31 cellular contexts compared by ENCODE assay signal in genomic region chr11:129544691-129545090, GRCh38.
DNase-seq lines count a peak whose midpoint lies in the region; ATAC-seq and TF ChIP-seq lines count a peak whose summit lies in the region.
"Had no signal": no experiment of that assay in that cellular context is flagged by ENCODE, and none has a peak within 500 bp of the region (broad histone marks: within the 10 kb centered on the region; RNA-seq: fewer than 3 reads in every experiment).

No MANE protein-coding gene starts in this region.

- no peak overlapping the region for H3K27ac Mint-ChIP-seq in endodermal cell
- H3K27ac Mint-ChIP-seq: B cell; CD14-positive monocyte; CD4-positive, alpha-beta memory T cell; CD4-positive, alpha-beta T cell; CD8-positive, alpha-beta memory T cell; CD8-positive, alpha-beta T cell had no signal

- no peaks in the 10 kb centered on the region for H3K36me3 ChIP-seq in A673 (ENCODE audit: insufficient read depth, low read length, poor library complexity, severe bottlenecking)
- no peaks in the 10 kb centered on the region for H3K36me3 ChIP-seq in esophagus muscularis mucosa
- no peaks in the 10 kb centered on the region for H3K36me3 ChIP-seq in endodermal cell (ENCODE audit: control insufficient read depth, insufficient read depth, low read length)
- H3K36me3 ChIP-seq: BE2C; BLaER1; BLaER1 treated with 17β-estradiol and CSF1 and Interleukin-3, amounts not matched to agents 10 nM and 100 nM had no signal

- intact Hi-C loops in A673 (cut with micrococcal nuclease; ENCODE audit: unreplicated experiment), result loop anchor here (1.0 to 5.0 kb wide), 4 partner anchors 53 to 206 kb away; no protein-coding TSS in a partner anchor
- intact Hi-C loops in esophagus muscularis mucosa (cut with DNase I), result no loop called here

- WGBS in esophagus muscularis mucosa, result 65% methylated on average over 1 of the region's 1 CpG
- WGBS in endodermal cell (ENCODE audit: insufficient coverage in 1 of 2, insufficient read length in 1 of 2), 2 experiments, result 82% methylated on average over 1 of the region's 1 CpG; no CpG with 5 or more reads in 1 of the 2 experiments

- no peak for TF ChIP-seq POLR2A in esophagus muscularis mucosa (IDR thresholded peaks at IDR 0.05; ENCODE audit: low read depth)

- no TSS peak for BruUV-seq in A673 (replicated peaks; lab: Mats Ljungman, UMichigan)

- no peak for TF ChIP-seq CTCF in A673 (conservative IDR thresholded peaks at IDR 0.05; ENCODE audit: low read depth, low read length)
- TF ChIP-seq CTCF in esophagus muscularis mucosa (IDR thresholded peaks at IDR 0.05), result no peak
- no peak for TF ChIP-seq CTCF in endodermal cell (conservative IDR thresholded peaks at IDR 0.05)

- H3K4me1 ChIP-seq in A673 (ENCODE audit: insufficient read depth, low read length, poor library complexity, severe bottlenecking), result peaks cover 43% of the 10 kb centered on the region
- no peaks in the 10 kb centered on the region for H3K4me1 ChIP-seq in esophagus muscularis mucosa
- no peaks in the 10 kb centered on the region for H3K4me1 ChIP-seq in endodermal cell (ENCODE audit: control insufficient read depth, insufficient read depth, low read length)
- H3K4me1 ChIP-seq: A549; BE2C; BLaER1; BLaER1 treated with 17β-estradiol and CSF1 and Interleukin-3, amounts not matched to agents 10 nM and 100 nM; Caco-2 had no signal

- H3K9me3 Mint-ChIP-seq in endodermal cell, result peaks cover 32% of the 10 kb centered on the region

- H3K27ac ChIP-seq in A673 (ENCODE audit: low read depth, low read length, poor library complexity, severe bottlenecking) (peak overlapping the region; percentile 97), esophagus muscularis mucosa (replicated peaks in 1 of 4) (no peak overlapping the region), endodermal cell (ENCODE audit: low read depth, low read length) (no peak overlapping the region)
- H3K27ac ChIP-seq: 22Rv1; A549; BLaER1; BLaER1 treated with 17β-estradiol and CSF1 and Interleukin-3, amounts not matched to agents 10 nM and 100 nM; C4-2B had no signal

- peak; percentile 53 for DNase-seq in A673 (ENCODE audit: low spot score)
- DNase-seq in esophagus muscularis mucosa (ENCODE audit: extremely low spot score), result peak; percentile 80
- DNase-seq in endodermal cell, result no peak
- DNase-seq: 8988T; ACHN; AML-193; BE2C; C1 segment of cervical spinal cord; Caco-2; Calu3; CD4-positive, alpha-beta memory T cell; CD4-positive, alpha-beta T cell; CD4-positive, CD25-positive, alpha-beta regulatory T cell; CD8-positive, alpha-beta memory T cell; CD8-positive, alpha-beta T cell; COR-L47; DMS 273 treated with DMSO at 0.1 percent for 48 hours; DMS153; DMS53; DMS79; DMS79 treated with DMSO at 0.1 percent for 48 hours; DND-41; EL had no signal

- H3K4me1 Mint-ChIP-seq in endodermal cell, result no peaks in the 10 kb centered on the region
- H3K4me1 Mint-ChIP-seq: B cell; CD14-positive monocyte; CD4-positive, alpha-beta memory T cell; CD4-positive, CD25-positive, alpha-beta regulatory T cell; CD8-positive, alpha-beta memory T cell had no signal

- H3K4me3 ChIP-seq in A673 (ENCODE audit: low read depth, low read length, poor library complexity, severe bottlenecking) (peak overlapping the region; percentile 23), esophagus muscularis mucosa (no peak overlapping the region), endodermal cell (ENCODE audit: low read length) (no peak overlapping the region)
- H3K4me3 ChIP-seq: A549; BLaER1; BLaER1 treated with 17β-estradiol and CSF1 and Interleukin-3, amounts not matched to agents 10 nM and 100 nM had no signal

- POLR2A ChIA-PET in A673 (lab: Charles Lee; ENCODE audit: low non-redundant PET), result no interaction called here

- no peak for ATAC-seq in HG03196 (IDR thresholded peaks at IDR 0.05; ENCODE audit: unreplicated experiment)
- ATAC-seq: A549; CD8-positive, alpha-beta T cell had no signal

- no peak overlapping the region for H3K9ac ChIP-seq in endodermal cell (ENCODE audit: extremely low read depth, low read length, poor library complexity, severe bottlenecking)
- H3K9ac ChIP-seq: BLaER1; BLaER1 treated with 17β-estradiol and CSF1 and Interleukin-3, amounts not matched to agents 10 nM and 100 nM had no signal

- H3K9me3 ChIP-seq in A673 (ENCODE audit: low read depth, low read length, poor library complexity, severe bottlenecking), result peaks cover 13% of the 10 kb centered on the region
- peaks cover 0 to 3% (median 0%) of the 10 kb centered on the region in 4 donors for H3K9me3 ChIP-seq in esophagus muscularis mucosa
- no peaks in the 10 kb centered on the region for H3K9me3 ChIP-seq in endodermal cell (ENCODE audit: control insufficient read depth, low read length)
- H3K9me3 ChIP-seq: A549, BE2C had no signal

- H3K27me3 Mint-ChIP-seq in endodermal cell (ENCODE audit: insufficient read depth), result peaks cover 4% of the 10 kb centered on the region
- H3K27me3 Mint-ChIP-seq: B cell; CD4-positive, CD25-positive, alpha-beta regulatory T cell had no signal

- no peaks in the 10 kb centered on the region for H3K36me3 Mint-ChIP-seq in endodermal cell (ENCODE audit: low read depth)
- H3K36me3 Mint-ChIP-seq: CD14-positive monocyte; CD4-positive, CD25-positive, alpha-beta regulatory T cell; CD8-positive, alpha-beta T cell had no signal

- CTCF ChIA-PET in A673 (lab: Charles Lee), result interaction anchor here (1.4 to 1.8 kb wide), 2 partner anchors 95 to 181 kb away, joined by 7 to 10 read pairs; no protein-coding TSS in a partner anchor

- no peak overlapping the region for H3K4me3 Mint-ChIP-seq in endodermal cell
- H3K4me3 Mint-ChIP-seq: B cell; CD14-positive monocyte; CD4-positive, alpha-beta memory T cell; CD4-positive, alpha-beta T cell; CD4-positive, CD25-positive, alpha-beta regulatory T cell; CD8-positive, alpha-beta T cell had no signal

- H3K27me3 ChIP-seq in A673 (replicated peaks; ENCODE audit: insufficient read depth, low read depth, low read length, poor library complexity) (no peaks in the 10 kb centered on the region), esophagus muscularis mucosa (no peaks in the 10 kb centered on the region), endodermal cell (ENCODE audit: control insufficient read depth, insufficient read depth, low read length, poor library complexity, severe bottlenecking) (no peaks in the 10 kb centered on the region)
- H3K27me3 ChIP-seq: BE2C; BLaER1; BLaER1 treated with 17β-estradiol and CSF1 and Interleukin-3, amounts not matched to agents 10 nM and 100 nM had no signal

- no peak for TF ChIP-seq EP300 in esophagus muscularis mucosa (IDR thresholded peaks at IDR 0.05)
